ENCODE assay signal across 25 cellular contexts in genomic region chr5:58341485-58341884, GRCh38.
"Had no signal": no experiment of that assay in that cellular context is flagged by ENCODE, and none has a peak within 500 bp of the region (broad histone marks: within the 10 kb centered on the region; RNA-seq: fewer than 3 reads in every experiment).

No MANE protein-coding gene starts in this region.

- H3K4me3 ChIP-seq: left ventricle myocardium inferior, lung, mucosa of descending colon, ovary, prostate gland, right lobe of liver, skin epidermis, spleen, suprapubic skin, thoracic aorta, tibial artery, upper lobe of right lung had no signal

- H3K27ac ChIP-seq: left ventricle myocardium inferior, ovary, prostate gland, right lobe of liver, skin epidermis, spleen, suprapubic skin, thoracic aorta, tibial artery, upper lobe of right lung had no signal

- H3K36me3 ChIP-seq: left ventricle myocardium inferior, ovary, prostate gland, right lobe of liver, spleen, suprapubic skin, thoracic aorta, tibial artery, upper lobe of right lung had no signal

- DNase-seq: hypothalamus; immature natural killer cell; islet precursor cell; left ventricle myocardium inferior; midbrain; mucosa of descending colon; naive thymus-derived CD4-positive, alpha-beta T cell; ovary; posterior cingulate gyrus; retina; right lobe of liver; spleen; stimulated activated CD4-positive, alpha-beta T cell treated with anti-CD3 and anti-CD28 coated beads, Interleukin-4, amount 100 ng/mL, for 24 hours; stimulated activated naive CD4-positive, alpha-beta T cell; tibial artery; trophoblast cell; upper lobe of right lung had no signal

- H3K9me3 ChIP-seq: mucosa of descending colon, ovary, prostate gland, right lobe of liver, suprapubic skin, tibial artery, upper lobe of right lung had no signal

- H3K4me1 ChIP-seq: left ventricle myocardium inferior, prostate gland, right lobe of liver, spleen, suprapubic skin, tibial artery, upper lobe of right lung had no signal

- H3K27me3 ChIP-seq: ovary, right lobe of liver, spleen, suprapubic skin, tibial artery, upper lobe of right lung had no signal

- FAIRE-seq: urothelium cell line had no signal

- ATAC-seq: mucosa of descending colon; naive thymus-derived CD4-positive, alpha-beta T cell; natural killer cell treated with Interleukin-12 subunit alpha and Interleukin-12 subunit beta and Interleukin-15 and Interleukin-18, amount 100 ng/mL, for 72 hours; right lobe of liver; stimulated activated effector memory CD8-positive, alpha-beta T cell treated with anti-CD3 and anti-CD28 coated beads, Interleukin-12 subunit alpha, Interleukin-12 subunit beta, amount 100 ng/mL, for 72 hours; upper lobe of right lung had no signal
